6 cellular contexts compared by ENCODE assay signal in genomic region chr11:606245-606644, GRCh38. TPM values are rescaled to one million over a fixed set of nuclear protein-coding genes. Genes with fewer than 3 reads are reported as not detected.
DNase-seq lines count a peak whose midpoint lies in the region; ATAC-seq and TF ChIP-seq lines count a peak whose summit lies in the region.
"Had no signal": no experiment of that assay in that cellular context is flagged by ENCODE, and none has a peak within 500 bp of the region (broad histone marks: within the 10 kb centered on the region; RNA-seq: fewer than 3 reads in every experiment).

No MANE protein-coding gene starts in this region.

- H3K4me1 ChIP-seq in gastroesophageal sphincter, result peaks cover 0 to 14% (median 0%) of the 10 kb centered on the region in 3 donors
- H3K4me1 ChIP-seq in stomach smooth muscle (ENCODE audit: control insufficient read depth, insufficient read depth, low read length), result peaks cover 9% of the 10 kb centered on the region
- peaks cover 0 to 21% (median 11%) of the 10 kb centered on the region in 6 donors for H3K4me1 ChIP-seq in spleen

- DNase-seq in T1000 (lab: John Stamatoyannopoulos, UW) (peak; percentile 74), spleen (no peak)

- no peaks in the 10 kb centered on the region for H3K9me3 ChIP-seq in gastroesophageal sphincter
- H3K9me3 ChIP-seq in stomach smooth muscle (ENCODE audit: control insufficient read depth in 2 of 2, low read length in 2 of 2), result no peaks in the 10 kb centered on the region
- H3K9me3 ChIP-seq in spleen, result no peaks in the 10 kb centered on the region

- intact Hi-C loops in spleen (cut with DNase I; ENCODE audit: low total_unique reads), result no loop called here

- H3K27me3 ChIP-seq in gastroesophageal sphincter, result no peaks in the 10 kb centered on the region
- no peaks in the 10 kb centered on the region for H3K27me3 ChIP-seq in stomach smooth muscle (ENCODE audit: control insufficient read depth in 1 of 2, insufficient read depth in 2 of 2, low read length in 2 of 2)
- no peaks in the 10 kb centered on the region for H3K27me3 ChIP-seq in spleen (replicated peaks in 1 of 7)

- no peak overlapping the region for H3K4me3 ChIP-seq in gastroesophageal sphincter
- no peak overlapping the region for H3K4me3 ChIP-seq in stomach smooth muscle (ENCODE audit: low read length in 2 of 2)
- H3K4me3 ChIP-seq in spleen, result no peak overlapping the region

- H3K36me3 ChIP-seq in gastroesophageal sphincter, result peaks cover 0 to 100% of the 10 kb centered on the region in 2 donors
- H3K36me3 ChIP-seq in stomach smooth muscle (ENCODE audit: control insufficient read depth in 2 of 2, insufficient read depth in 2 of 2, low read length in 2 of 2), result peaks cover 46 to 52% of the 10 kb centered on the region in 2 donors
- peaks cover 0 to 100% (median 98%) of the 10 kb centered on the region in 6 donors for H3K36me3 ChIP-seq in spleen

- TF ChIP-seq POLR2A in gastroesophageal sphincter (IDR thresholded peaks at IDR 0.05), result no peak
- TF ChIP-seq POLR2A in spleen (IDR thresholded peaks at IDR 0.05), result no peak

- H3K27ac ChIP-seq in gastroesophageal sphincter (peak overlapping the region in 3 of 4 donors; percentile 64 to 80 (median 76)), stomach smooth muscle (ENCODE audit: low read length) (peak overlapping the region; percentile 62), spleen (peak overlapping the region in 3 of 8 donors; percentile 14 to 33 (median 30))

- H3K9ac ChIP-seq in stomach smooth muscle (ENCODE audit: low read length in 2 of 2), result no peak overlapping the region

- no peak for TF ChIP-seq EP300 in gastroesophageal sphincter (IDR thresholded peaks at IDR 0.05)

- ATAC-seq in gastroesophageal sphincter (peak; percentile 90), GM21825 (IDR thresholded peaks at IDR 0.05; ENCODE audit: unreplicated experiment) (no peak)
- ATAC-seq: naive thymus-derived CD8-positive, alpha-beta T cell had no signal

- WGBS in gastroesophageal sphincter (ENCODE audit: low coverage in 1 of 2), 2 donors, result 38% methylated on average over 5 of the region's 19 CpGs; no CpG with 5 or more reads in 1 of the 2 donors
- 64 to 87% (median 76%) methylated on average over 7 to 19 of the region's 19 CpGs for WGBS in spleen, 5 donors

- TF ChIP-seq CTCF in gastroesophageal sphincter (IDR thresholded peaks at IDR 0.05) (no peak), spleen (IDR thresholded peaks at IDR 0.05 in 8 of 11, conservative IDR thresholded peaks at IDR 0.05 in 3 of 11) (no peak)

RNA-seq across cellular contexts. Expression of gene IRF7, which starts 9.5 kb away (rescaled TPM):
- total RNA-seq in gastroesophageal sphincter, result 10 to 100 TPM in 3 of 4 donors, 1 to 10 TPM in 1; 5.4 to 25.4 (median 13.9) TPM
- total RNA-seq in spleen, result 10 to 100 TPM; 53.0 to 88.8 (median 85.3) TPM
- 10 to 100 TPM; 52.3 to 99.1 (median 73.9) TPM for polyA plus RNA-seq in spleen

RNA-seq across cellular contexts. Expression of gene CDHR5, which starts 18.5 kb away (rescaled TPM):
- total RNA-seq in gastroesophageal sphincter (not detected), spleen (not detected)
- under 1 TPM; 0.02 to 0.16 (median 0.03) TPM for polyA plus RNA-seq in spleen
- total RNA-seq: naive thymus-derived CD8-positive, alpha-beta T cell had no signal
- polyA plus RNA-seq: naive thymus-derived CD8-positive, alpha-beta T cell had no signal

RNA-seq across cellular contexts. Expression of gene SCT, which starts 20.7 kb away (rescaled TPM):
- not detected for total RNA-seq in gastroesophageal sphincter
- total RNA-seq in spleen, result 1 to 10 TPM in 4 of 7 donors, not detected in 3; 1.2 to 3.8 (median 2.8) TPM
- polyA plus RNA-seq in spleen, result 1 to 10 TPM; 1.1 to 1.7 (median 1.5) TPM
- total RNA-seq: naive thymus-derived CD8-positive, alpha-beta T cell had no signal
- polyA plus RNA-seq: naive thymus-derived CD8-positive, alpha-beta T cell had no signal

RNA-seq across cellular contexts. Expression of gene PHRF1, which starts 30.0 kb away (rescaled TPM):
- 10 to 100 TPM; 18.0 to 28.0 (median 25.1) TPM for total RNA-seq in gastroesophageal sphincter
- total RNA-seq in spleen, result 10 to 100 TPM; 24.2 to 41.5 (median 33.2) TPM
- polyA plus RNA-seq in spleen, result 10 to 100 TPM in 1 of 3 donors, 1 to 10 TPM in 2; 7.3 to 27.6 (median 8.4) TPM

RNA-seq across cellular contexts. Expression of gene DRD4, which starts 30.8 kb away (rescaled TPM):
- under 1 TPM in 1 of 4 donors, not detected in 3; 0.27 TPM for total RNA-seq in gastroesophageal sphincter
- total RNA-seq in spleen, result under 1 TPM in 4 of 7 donors, not detected in 3; 0.44 to 0.86 (median 0.60) TPM
- under 1 TPM; 0.12 to 0.43 (median 0.26) TPM for polyA plus RNA-seq in spleen
- polyA plus RNA-seq: naive thymus-derived CD8-positive, alpha-beta T cell had no signal
